8 cellular contexts compared by ENCODE assay signal in the genomic region with DNA sequence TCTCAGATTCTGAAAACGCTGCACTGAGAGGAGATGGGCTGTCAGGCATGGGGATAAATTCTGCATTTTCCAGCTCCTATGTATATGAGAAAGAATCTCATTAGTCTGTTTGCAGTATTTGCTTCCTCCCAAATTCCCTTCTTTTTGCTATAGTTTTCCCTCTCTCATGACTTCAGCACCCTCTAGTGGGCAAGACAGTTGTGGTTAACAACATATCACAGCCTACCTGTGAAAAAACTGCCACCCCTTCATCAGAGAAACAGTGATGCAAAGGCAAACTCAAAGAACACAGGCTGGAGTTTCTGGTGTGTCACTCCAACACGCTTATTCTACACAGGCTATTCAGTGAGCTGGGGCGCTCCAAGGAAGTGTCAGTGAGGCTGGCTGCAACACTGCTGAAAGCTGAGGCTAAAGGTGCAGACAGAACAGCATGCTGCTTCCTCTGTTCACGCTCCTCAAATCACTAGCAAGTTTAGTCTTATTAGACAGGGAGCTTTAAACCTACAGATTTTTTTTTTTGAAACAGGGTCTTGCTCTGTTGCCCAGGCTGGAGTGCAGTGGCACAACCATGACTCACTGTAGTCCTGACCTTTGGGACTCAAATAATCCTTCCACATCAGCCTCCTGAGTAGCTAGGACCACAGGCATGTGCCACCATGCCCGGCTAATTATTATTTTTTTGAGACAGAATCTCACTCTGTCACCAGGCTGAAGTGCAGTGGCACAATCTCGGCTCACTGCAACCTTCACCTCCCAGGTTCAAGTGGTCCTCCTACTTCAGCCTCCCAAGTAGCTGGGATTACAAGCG. TPM values are rescaled to one million over a fixed set of nuclear protein-coding genes. Genes with fewer than 3 reads are reported as not detected.
A peak's percentile ranks its signal among the peaks of the same experiment; 100 is the strongest.
DNase-seq lines count a peak whose midpoint lies in the region; ATAC-seq and TF ChIP-seq lines count a peak whose summit lies in the region.

No MANE protein-coding gene starts in this region.

- no peaks in the 10 kb centered on the region for H3K36me3 ChIP-seq in neural cell (ENCODE audit: insufficient read depth, low read length)

- no peaks in the 10 kb centered on the region for H3K27me3 ChIP-seq in neural cell (ENCODE audit: insufficient read depth, low read depth, low read length)

- TF ChIP-seq CTCF in GM13976 (IDR thresholded peaks at IDR 0.05; ENCODE audit: borderline replicate concordance, control extremely low read depth, extremely low read depth, insufficient read depth, missing control alignments) (peak; percentile 69), fibroblast of mammary gland (conservative IDR thresholded peaks at IDR 0.05; ENCODE audit: control insufficient read depth, insufficient read depth, low read depth, low read length) (peak; percentile 80), neural cell (IDR thresholded peaks at IDR 0.05; ENCODE audit: poor library complexity, severe bottlenecking) (peak; percentile 95)

- no peak overlapping the region for H3K4me2 ChIP-seq in neural cell (ENCODE audit: low read length)

- H3K4me3 ChIP-seq in fibroblast of mammary gland (ENCODE audit: control insufficient read depth, low read depth, low read length) (no peak overlapping the region), neural cell (ENCODE audit: low read length) (no peak overlapping the region)

- H3K9ac ChIP-seq in neural cell (ENCODE audit: low read length): no peak overlapping the region

- H3K27ac ChIP-seq in neural cell (ENCODE audit: low read length): no peak overlapping the region

- H3K9me2 ChIP-seq in neural cell (ENCODE audit: insufficient read depth, low read length): no peaks in the 10 kb centered on the region

- no peaks in the 10 kb centered on the region for H3K79me2 ChIP-seq in neural cell (replicated peaks; ENCODE audit: insufficient read depth, low read length)

- H3F3A ChIP-seq in neural cell (ENCODE audit: insufficient read depth, low read length, poor library complexity, severe bottlenecking): no peaks in the 10 kb centered on the region

- no peaks in the 10 kb centered on the region for H3K9me3 ChIP-seq in neural cell (ENCODE audit: low read length)

- no peaks in the 10 kb centered on the region for H4K20me1 ChIP-seq in neural cell (ENCODE audit: insufficient read depth)

- TF ChIP-seq EP300 in neural cell (conservative IDR thresholded peaks at IDR 0.05; ENCODE audit: poor library complexity, severe bottlenecking): no peak

- H2AFZ ChIP-seq in neural cell (ENCODE audit: low read depth, low read length): no peak overlapping the region

- DNase-seq in AG20443 (ENCODE audit: low spot score) (peak; percentile 72), GM13976 (ENCODE audit: low spot score) (peak; percentile 60), NCI-H2227 (lab: John Stamatoyannopoulos, UW; ENCODE audit: unreplicated experiment) (peak; percentile 69), fibroblast of mammary gland (ENCODE audit: low read depth) (peak; percentile 63)
- DNase-seq in activated CD4-positive, alpha-beta T cell treated with anti-CD3 and anti-CD28 coated beads for 4 hours: peak; percentile 33 to 60

- in situ Hi-C loops in GM13976 (cut with MboI; ENCODE audit: low sequenced_read_pairs, unreplicated experiment): no loop called here

- ATAC-seq in HG03175 (IDR thresholded peaks at IDR 0.05; ENCODE audit: unreplicated experiment) (no peak), HG03025 (IDR thresholded peaks at IDR 0.05; ENCODE audit: low FRiP score, unreplicated experiment) (no peak)

- peak; percentile 95 for TF ChIP-seq RAD21 in neural cell (conservative IDR thresholded peaks at IDR 0.05)

TF ChIP-seq in neural cell, 6 proteins besides CTCF, POLR2A, EP300 and RAD21:
- peak; percentile 86 for TF ChIP-seq SMC3 (conservative IDR thresholded peaks at IDR 0.05; ENCODE audit: poor library complexity)
- TF ChIP-seq POLR2AphosphoS5 (IDR thresholded peaks at IDR 0.05): no peak

RNA-seq across cellular contexts. Expression of a gene that starts 19.3 kb away (rescaled TPM):
- polyA plus RNA-seq in neural cell: 3.9 and 4.5 TPM in 2 replicates
- polyA minus RNA-seq in neural cell: 2.9 and 4.1 TPM in 2 replicates

RNA-seq across cellular contexts. Expression of a gene that starts 24.9 kb away (rescaled TPM):
- 143 and 149 TPM in 2 replicates for polyA plus RNA-seq in neural cell
- polyA minus RNA-seq in neural cell: 23.6 and 34.2 TPM in 2 replicates

RNA-seq across cellular contexts. Expression of a gene that starts 37.5 kb away (rescaled TPM):
- polyA plus RNA-seq in neural cell: 16.9 and 17.3 TPM in 2 replicates
- polyA minus RNA-seq in neural cell: 42.6 TPM in 2 replicates

RNA-seq across cellular contexts. Expression of a gene that starts 38.1 kb away (rescaled TPM):
- 9.4 and 22.9 TPM in 2 replicates for polyA plus RNA-seq in neural cell
- polyA minus RNA-seq in neural cell: 13.1 and 14.4 TPM in 2 replicates
